29 cellular contexts compared by ENCODE assay signal in the genomic region with DNA sequence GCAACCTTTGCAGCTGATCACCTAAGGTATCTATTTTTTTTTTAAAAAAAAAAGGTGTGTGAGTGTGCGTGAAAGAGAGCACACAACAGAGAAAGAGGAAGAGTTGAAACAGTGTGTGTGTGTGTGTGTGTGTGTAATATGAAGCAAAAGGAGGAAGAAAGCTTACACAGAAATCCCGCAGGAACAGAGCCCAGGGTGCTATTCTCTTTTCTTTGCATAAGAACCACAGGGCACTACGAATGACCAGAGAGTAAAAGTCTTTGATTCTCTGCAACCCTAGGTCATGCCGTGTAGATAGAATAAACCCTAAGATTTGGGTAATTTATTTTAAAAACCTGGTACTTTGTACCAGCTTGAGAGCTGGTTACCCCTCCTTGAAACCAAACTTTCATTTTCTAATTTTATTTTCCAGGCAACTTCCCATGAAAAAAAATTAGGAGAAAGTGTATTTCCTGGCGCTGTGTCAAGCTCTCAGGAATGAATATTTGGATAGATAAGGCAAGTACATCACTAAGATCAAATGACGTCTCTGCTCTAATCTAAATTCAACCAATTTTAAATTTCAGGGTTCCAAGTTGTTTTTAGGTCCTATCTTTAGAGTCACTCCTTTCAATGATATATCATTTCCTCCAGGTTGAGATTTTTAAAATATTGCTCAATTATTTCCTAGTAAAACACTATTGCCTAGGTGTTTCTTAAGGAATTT. TPM values are rescaled to one million over a fixed set of nuclear protein-coding genes. Genes with fewer than 3 reads are reported as not detected.
A peak's percentile ranks its signal among the peaks of the same experiment; 100 is the strongest.
DNase-seq lines count a peak whose midpoint lies in the region; ATAC-seq and TF ChIP-seq lines count a peak whose summit lies in the region.
"Had no signal": no experiment of that assay in that cellular context is flagged by ENCODE, and none has a peak within 500 bp of the region (broad histone marks: within the 10 kb centered on the region; RNA-seq: fewer than 3 reads in every experiment).

No MANE protein-coding gene starts in this region.

- peak overlapping the region; percentile 64 for H3K27ac ChIP-seq in ascending aorta
- H3K27ac ChIP-seq: C4-2B, dorsolateral prefrontal cortex, RWPE1, SK-N-MC, stomach, transverse colon, VCaP had no signal

- no peaks in the 10 kb centered on the region for H3K9me3 ChIP-seq in ascending aorta
- H3K9me3 ChIP-seq: Caco-2, stomach, transverse colon had no signal

- peak overlapping the region; percentile 25 to 53 for H3K4me3 ChIP-seq in ascending aorta
- H3K4me3 ChIP-seq: SK-N-MC, stomach, transverse colon had no signal

- H3K4me1 ChIP-seq in ascending aorta, result peaks cover 0 to 28% of the 10 kb centered on the region in 2 donors
- H3K4me1 ChIP-seq: Caco-2, transverse colon had no signal

- ATAC-seq in stimulated activated naive B cell treated with anti-CD40 and anti-IgM and Interleukin-4, amounts not matched to agents 10 μg/mL and 1 μg/mL and 100 μg/mL, for 72 hours (replicated peaks), result no peak
- no peak for ATAC-seq in HG03280 (IDR thresholded peaks at IDR 0.05; ENCODE audit: unreplicated experiment)
- ATAC-seq in stimulated activated memory B cell treated with anti-CD40 and anti-IgM and Interleukin-4, amounts not matched to agents 10 μg/mL and 1 μg/mL and 100 μg/mL, for 72 hours, result no peak
- ATAC-seq: HCT116, left lobe of liver had no signal

- TF ChIP-seq CTCF in ascending aorta (IDR thresholded peaks at IDR 0.05) (no peak), nephron progenitor cell (IDR thresholded peaks at IDR 0.05) (no peak)

- intact Hi-C loops in ascending aorta (cut with DNase I), result no loop called here

- H3K4me1 Mint-ChIP-seq in nephron progenitor cell, result peaks cover 9% of the 10 kb centered on the region
- no peaks in the 10 kb centered on the region for H3K4me1 Mint-ChIP-seq in stimulated activated naive B cell treated with anti-CD40 and anti-IgM and Interleukin-4, amounts not matched to agents 10 μg/mL and 1 μg/mL and 100 μg/mL, for 72 hours
- H3K4me1 Mint-ChIP-seq in stimulated activated memory B cell treated with anti-CD40 and anti-IgM and Interleukin-4, amounts not matched to agents 10 μg/mL and 1 μg/mL and 100 μg/mL, for 72 hours, result no peaks in the 10 kb centered on the region
- H3K4me1 Mint-ChIP-seq: activated naive CD8-positive, alpha-beta T cell treated with anti-CD3 and anti-CD28 coated beads for 36 hours; central memory CD8-positive, alpha-beta T cell had no signal

- no peaks in the 10 kb centered on the region for H3K9me3 Mint-ChIP-seq in nephron progenitor cell
- H3K9me3 Mint-ChIP-seq in stimulated activated naive B cell treated with anti-CD40 and anti-IgM and Interleukin-4, amounts not matched to agents 10 μg/mL and 1 μg/mL and 100 μg/mL, for 72 hours, result no peaks in the 10 kb centered on the region
- H3K9me3 Mint-ChIP-seq in stimulated activated memory B cell treated with anti-CD40 and anti-IgM and Interleukin-4, amounts not matched to agents 10 μg/mL and 1 μg/mL and 100 μg/mL, for 72 hours, result no peaks in the 10 kb centered on the region
- H3K9me3 Mint-ChIP-seq: activated naive CD8-positive, alpha-beta T cell treated with anti-CD3 and anti-CD28 coated beads for 36 hours; T-helper 2 cell treated with Interferon-gamma antibody and Interleukin-4, amounts not matched to agents 5 μg/mL and 100 μg/mL, for 36 hours had no signal

- peak; percentile 28 for DNase-seq in GDM1 (lab: John Stamatoyannopoulos, UW)
- DNase-seq in Kasumi-1 (lab: John Stamatoyannopoulos, UW), result peak; percentile 55 to 66
- no peak for DNase-seq in ascending aorta (ENCODE audit: low spot score in 2 of 2)
- DNase-seq in nephron progenitor cell, result no peak
- DNase-seq in stimulated activated naive B cell treated with anti-CD40 and anti-IgM and Interleukin-4, amounts not matched to agents 10 μg/mL and 1 μg/mL and 100 μg/mL, for 72 hours, result no peak
- DNase-seq: activated CD4-positive, alpha-beta T cell treated with anti-CD3 and anti-CD28 coated beads for 48 hours; activated CD8-positive, alpha-beta memory T cell treated with anti-CD3 and anti-CD28 coated beads for 24 hours; activated effector memory CD4-positive, alpha-beta T cell treated with Interleukin-2 at 50 U/mL for 16 hours; activated naive CD8-positive, alpha-beta T cell treated with anti-CD3 and anti-CD28 coated beads for 36 hours; Caco-2; DMS79 treated with DMSO at 0.1 percent for 48 hours; dorsolateral prefrontal cortex; NCI-H1105 treated with DMSO at 0.1 percent for 48 hours; NCI-H1930; NCI-H526 treated with DMSO at 0.1 percent for 48 hours; occipital lobe; stomach; transverse colon had no signal

- no peak overlapping the region for H3K4me3 Mint-ChIP-seq in nephron progenitor cell
- H3K4me3 Mint-ChIP-seq in stimulated activated naive B cell treated with anti-CD40 and anti-IgM and Interleukin-4, amounts not matched to agents 10 μg/mL and 1 μg/mL and 100 μg/mL, for 72 hours, result no peak overlapping the region
- no peak overlapping the region for H3K4me3 Mint-ChIP-seq in stimulated activated memory B cell treated with anti-CD40 and anti-IgM and Interleukin-4, amounts not matched to agents 10 μg/mL and 1 μg/mL and 100 μg/mL, for 72 hours
- H3K4me3 Mint-ChIP-seq: activated naive CD8-positive, alpha-beta T cell treated with anti-CD3 and anti-CD28 coated beads for 36 hours; central memory CD8-positive, alpha-beta T cell; T-helper 2 cell treated with Interferon-gamma antibody and Interleukin-4, amounts not matched to agents 5 μg/mL and 100 μg/mL, for 36 hours had no signal

- no peaks in the 10 kb centered on the region for H3K36me3 Mint-ChIP-seq in nephron progenitor cell (ENCODE audit: low read depth)
- no peaks in the 10 kb centered on the region for H3K36me3 Mint-ChIP-seq in stimulated activated naive B cell treated with anti-CD40 and anti-IgM and Interleukin-4, amounts not matched to agents 10 μg/mL and 1 μg/mL and 100 μg/mL, for 72 hours
- no peaks in the 10 kb centered on the region for H3K36me3 Mint-ChIP-seq in stimulated activated memory B cell treated with anti-CD40 and anti-IgM and Interleukin-4, amounts not matched to agents 10 μg/mL and 1 μg/mL and 100 μg/mL, for 72 hours
- H3K36me3 Mint-ChIP-seq: activated naive CD8-positive, alpha-beta T cell treated with anti-CD3 and anti-CD28 coated beads for 36 hours had no signal

- peaks cover 5% of the 10 kb centered on the region for H3K27me3 Mint-ChIP-seq in nephron progenitor cell (ENCODE audit: low read depth, poor library complexity)
- no peaks in the 10 kb centered on the region for H3K27me3 Mint-ChIP-seq in stimulated activated naive B cell treated with anti-CD40 and anti-IgM and Interleukin-4, amounts not matched to agents 10 μg/mL and 1 μg/mL and 100 μg/mL, for 72 hours
- no peaks in the 10 kb centered on the region for H3K27me3 Mint-ChIP-seq in stimulated activated memory B cell treated with anti-CD40 and anti-IgM and Interleukin-4, amounts not matched to agents 10 μg/mL and 1 μg/mL and 100 μg/mL, for 72 hours

- peak overlapping the region; percentile 22 for H3K27ac Mint-ChIP-seq in nephron progenitor cell
- no peak overlapping the region for H3K27ac Mint-ChIP-seq in stimulated activated naive B cell treated with anti-CD40 and anti-IgM and Interleukin-4, amounts not matched to agents 10 μg/mL and 1 μg/mL and 100 μg/mL, for 72 hours
- no peak overlapping the region for H3K27ac Mint-ChIP-seq in stimulated activated memory B cell treated with anti-CD40 and anti-IgM and Interleukin-4, amounts not matched to agents 10 μg/mL and 1 μg/mL and 100 μg/mL, for 72 hours
- H3K27ac Mint-ChIP-seq: activated naive CD8-positive, alpha-beta T cell treated with anti-CD3 and anti-CD28 coated beads for 36 hours; T-helper 2 cell treated with Interferon-gamma antibody and Interleukin-4, amounts not matched to agents 5 μg/mL and 100 μg/mL, for 36 hours had no signal

- no peaks in the 10 kb centered on the region for H3K27me3 ChIP-seq in ascending aorta
- H3K27me3 ChIP-seq: stomach, transverse colon had no signal

- H3K36me3 ChIP-seq in ascending aorta, result no peaks in the 10 kb centered on the region
- H3K36me3 ChIP-seq: stomach, transverse colon had no signal

RNA-seq across cellular contexts. Expression of a gene that starts 47.9 kb away (rescaled TPM):
- total RNA-seq in ascending aorta, result 103 TPM
- total RNA-seq: activated naive CD8-positive, alpha-beta T cell treated with anti-CD3 and anti-CD28 coated beads for 36 hours; Caco-2; endothelial cell of umbilical vein had no signal

Comparison
In these comparisons a context has a peak if more than half of its experiments do, and no peak if none do; other contexts are left out.
1. DNase-seq: peak in GDM1 (single experiment) and Kasumi-1 (2 of 2); none in ascending aorta (0 of 2), nephron progenitor cell (single experiment) and stimulated activated naive B cell treated with anti-CD40 and anti-IgM and Interleukin-4, amounts not matched to agents 10 μg/mL and 1 μg/mL and 100 μg/mL, for 72 hours (single experiment).